Comparison of ENCODE assay signal across 10 cellular contexts in the genomic region with DNA sequence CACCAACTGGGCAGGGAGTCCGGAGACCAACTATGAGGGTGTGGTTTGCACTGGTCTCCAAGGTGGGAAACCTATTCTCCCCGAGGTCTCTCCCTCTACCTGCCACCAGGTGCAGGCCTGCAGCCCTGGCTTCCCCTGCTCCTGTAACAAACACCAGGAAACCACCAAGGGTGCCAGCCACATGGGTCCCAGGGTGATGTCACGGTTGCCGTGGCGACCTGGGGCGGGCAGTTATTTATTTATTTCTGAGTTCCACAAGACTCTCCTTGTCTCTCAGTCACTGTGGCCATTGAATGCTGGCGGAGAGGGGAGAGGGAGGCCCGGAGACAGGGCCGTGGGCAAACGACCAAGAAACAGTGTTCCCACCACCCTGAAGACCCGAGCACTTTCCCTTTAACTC. TPM values are rescaled to one million over a fixed set of nuclear protein-coding genes. Genes with fewer than 3 reads are reported as not detected.
DNase-seq lines count a peak whose midpoint lies in the region; ATAC-seq and TF ChIP-seq lines count a peak whose summit lies in the region.
"Had no signal": no experiment of that assay in that cellular context is flagged by ENCODE, and none has a peak within 500 bp of the region (broad histone marks: within the 10 kb centered on the region; RNA-seq: fewer than 3 reads in every experiment).

No MANE protein-coding gene starts in this region.

- intact Hi-C loops in ovary (cut with DNase I): no loop called here

- H2AK5ac ChIP-seq in neuronal stem cell (ENCODE audit: low read depth, low read length): no peak overlapping the region

- no peak overlapping the region for H2BK12ac ChIP-seq in neuronal stem cell (ENCODE audit: low read length)

- no peak overlapping the region for H2BK15ac ChIP-seq in neuronal stem cell (ENCODE audit: low read length)

- H3K9ac ChIP-seq in neuronal stem cell (ENCODE audit: low read depth, low read length, poor library complexity): no peak overlapping the region

- no peak overlapping the region for H2BK120ac ChIP-seq in neuronal stem cell (ENCODE audit: low read depth, low read length)

- no peak overlapping the region for H3K23ac ChIP-seq in neuronal stem cell (ENCODE audit: low read depth, low read length, poor library complexity)

- H2BK5ac ChIP-seq in neuronal stem cell (ENCODE audit: low read length): no peak overlapping the region

- no CpG with 5 or more reads among the region's 11 CpGs for WGBS in neuronal stem cell (ENCODE audit: extremely low coverage in 2 of 2, insufficient read length in 2 of 2, insufficient replicate concordance in 1 of 2), 2 donors
- WGBS in ovary, 3 donors: 41 to 52% (median 52%) methylated on average over 11 of the region's 11 CpGs

- TF ChIP-seq CTCF in brain (conservative IDR thresholded peaks at IDR 0.05): no peak
- no peak for TF ChIP-seq CTCF in ovary (IDR thresholded peaks at IDR 0.05)

- no peak for TF ChIP-seq EP300 in ovary (IDR thresholded peaks at IDR 0.05)

- TF ChIP-seq POLR2A in ovary (IDR thresholded peaks at IDR 0.05): no peak

- H3K4me1 Mint-ChIP-seq in brain: peaks cover 17% of the 10 kb centered on the region
- H3K4me1 Mint-ChIP-seq: central memory CD8-positive, alpha-beta T cell had no signal

- peak overlapping the region; percentile 83 to 95 (median 91) for H3K27ac Mint-ChIP-seq in brain

- H3K79me1 ChIP-seq in neuronal stem cell (ENCODE audit: low read depth, low read length): no peaks in the 10 kb centered on the region

- H3K27me3 ChIP-seq in neuronal stem cell (ENCODE audit: control insufficient read depth in 3 of 3, insufficient read depth in 3 of 3, low read depth in 1 of 3, low read length in 3 of 3): no peaks in the 10 kb centered on the region
- no peaks in the 10 kb centered on the region for H3K27me3 ChIP-seq in ovary

- H3K9me3 Mint-ChIP-seq in brain: no peaks in the 10 kb centered on the region
- H3K9me3 Mint-ChIP-seq: central memory CD8-positive, alpha-beta T cell had no signal

- H3K9me3 ChIP-seq in neuronal stem cell (replicated peaks in 1 of 2; ENCODE audit: control insufficient read depth in 2 of 2, insufficient read depth in 1 of 2, low read depth in 1 of 2, low read length in 2 of 2) (no peaks in the 10 kb centered on the region), ovary (no peaks in the 10 kb centered on the region)

- H3K4ac ChIP-seq in neuronal stem cell (ENCODE audit: low read length): no peak overlapping the region

- H3K27me3 Mint-ChIP-seq in brain: peaks cover 4% of the 10 kb centered on the region

- ATAC-seq in GM21529 (IDR thresholded peaks at IDR 0.05; ENCODE audit: unreplicated experiment) (no peak), HG02981 (IDR thresholded peaks at IDR 0.05; ENCODE audit: unreplicated experiment) (no peak), HG02588 (IDR thresholded peaks at IDR 0.05; ENCODE audit: unreplicated experiment) (no peak)

- no peak overlapping the region for H3K4me2 ChIP-seq in neuronal stem cell (ENCODE audit: insufficient read depth, low read length, poor library complexity, severe bottlenecking)

- H3K36me3 ChIP-seq in neuronal stem cell (replicated peaks in 1 of 2; ENCODE audit: control insufficient read depth in 2 of 2, insufficient read depth in 2 of 2, low read length in 2 of 2): no peaks in the 10 kb centered on the region
- H3K36me3 ChIP-seq in ovary: no peaks in the 10 kb centered on the region

- no peaks in the 10 kb centered on the region for H3K36me3 Mint-ChIP-seq in brain

- peaks cover 0 to 2% of the 10 kb centered on the region in 2 donors for H3K4me1 ChIP-seq in neuronal stem cell (ENCODE audit: control insufficient read depth in 2 of 2, insufficient read depth in 1 of 2, low read depth in 1 of 2, low read length in 2 of 2)
- H3K4me1 ChIP-seq in ovary (ENCODE audit: insufficient read depth): no peaks in the 10 kb centered on the region

- peak overlapping the region; percentile 59 for H2AFZ ChIP-seq in neuronal stem cell (ENCODE audit: low read length)

- no peak overlapping the region for H3K14ac ChIP-seq in neuronal stem cell (ENCODE audit: low read length)

- H3K27ac ChIP-seq in neuronal stem cell (replicated peaks; ENCODE audit: low read length) (no peak overlapping the region), ovary (no peak overlapping the region)

- H4K8ac ChIP-seq in neuronal stem cell (ENCODE audit: low read depth, low read length): no peak overlapping the region

- peak overlapping the region in 4 of 5 experiments; percentile 12 to 62 (median 46) for H3K4me3 Mint-ChIP-seq in brain
- H3K4me3 Mint-ChIP-seq: central memory CD8-positive, alpha-beta T cell had no signal

- no peak overlapping the region for H3K18ac ChIP-seq in neuronal stem cell (ENCODE audit: low read length)

- H4K91ac ChIP-seq in neuronal stem cell (ENCODE audit: low read depth, low read length, poor library complexity): no peak overlapping the region

- H3K4me3 ChIP-seq in neuronal stem cell (ENCODE audit: low read length in 2 of 2) (no peak overlapping the region), ovary (no peak overlapping the region)

- peak; percentile 18 for DNase-seq in EH (ENCODE audit: low read depth)
- peak; percentile 91 for DNase-seq in NCI-H146 treated with DMSO at 0.1 percent for 48 hours (lab: John Stamatoyannopoulos, UW; ENCODE audit: unreplicated experiment)
- DNase-seq in neuronal stem cell (ENCODE audit: low spot score): no peak
- no peak for DNase-seq in ovary

RNA-seq across cellular contexts. Expression of a gene that starts 27.1 kb away (rescaled TPM):
- polyA plus RNA-seq in brain (ENCODE audit: insufficient read depth, low read depth, low replicate concordance): 6.3 TPM
- 0.13 TPM for polyA plus RNA-seq in neuronal stem cell (2013, experiment 1 of 2)
- polyA plus RNA-seq in neuronal stem cell (2013, experiment 2 of 2): 0.17 TPM
- not detected for total RNA-seq in ovary
- not detected for polyA plus RNA-seq in ovary
- total RNA-seq: NCI-H460 had no signal

RNA-seq across cellular contexts. Expression of a gene that starts 48.4 kb away (rescaled TPM):
- polyA plus RNA-seq in brain (ENCODE audit: insufficient read depth, low read depth, low replicate concordance) (15.3 TPM), ovary (1 to 10 TPM in 1 of 2 donors, under 1 TPM in 1; 0.98 to 2.8 TPM)
- 6.1 TPM for polyA plus RNA-seq in neuronal stem cell (2013, experiment 1 of 2)
- 6.0 TPM for polyA plus RNA-seq in neuronal stem cell (2013, experiment 2 of 2)
- total RNA-seq in ovary: 1 to 10 TPM; 1.4 to 5.4 (median 2.4) TPM

Comparison
In these comparisons a context has a peak if more than half of its experiments do, and no peak if none do; other contexts are left out.
1. DNase-seq: peak in EH (single experiment) and NCI-H146 treated with DMSO at 0.1 percent for 48 hours (single experiment); none in neuronal stem cell (single experiment) and ovary (0 of 5).